ENCODE assay signal across 14 cellular contexts in the genomic region with DNA sequence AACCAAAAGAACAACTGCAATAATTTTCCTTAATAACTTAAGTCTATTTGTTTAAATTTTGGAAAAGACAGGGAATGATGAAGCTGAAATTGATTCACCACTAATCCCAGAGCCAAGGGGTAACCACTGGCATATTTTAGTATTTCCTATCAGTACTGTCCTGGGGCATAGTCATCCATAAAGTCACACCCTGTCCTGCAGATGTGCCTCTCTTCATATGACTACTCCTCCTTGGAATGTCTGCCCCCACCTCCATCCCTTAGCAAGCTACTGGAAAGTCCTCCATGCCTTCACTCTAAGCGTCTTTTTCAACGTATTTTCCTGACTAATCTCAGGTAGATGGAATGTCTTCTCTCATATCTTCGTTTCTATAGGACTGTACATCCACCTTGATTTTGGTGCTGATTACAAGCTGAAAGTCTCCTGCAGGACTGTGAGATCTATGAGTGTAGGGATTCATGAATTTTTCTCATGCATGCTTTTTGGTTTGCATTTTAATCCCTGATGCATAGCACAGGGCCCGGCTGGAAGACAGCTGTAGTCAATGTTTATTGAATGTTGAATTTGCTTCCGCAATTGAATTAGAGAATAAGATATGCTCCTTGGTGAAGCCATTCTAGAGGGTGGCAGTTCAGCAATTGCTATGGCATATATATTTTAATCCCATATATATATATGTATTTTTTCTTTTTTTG.
DNase-seq lines count a peak whose midpoint lies in the region; ATAC-seq, FAIRE-seq and TF ChIP-seq lines count a peak whose summit lies in the region.
"Had no signal": no experiment of that assay in that cellular context is flagged by ENCODE, and none has a peak within 500 bp of the region (broad histone marks: within the 10 kb centered on the region; RNA-seq: fewer than 3 reads in every experiment).

No MANE protein-coding gene starts in this region.

- H4K5ac ChIP-seq in IMR-90 (ENCODE audit: low read depth, low read length), result no peak overlapping the region

- no peak for FAIRE-seq in GM12891 (lab: Jason Lieb, UNC)

- no peak overlapping the region for H3K27ac ChIP-seq in IMR-90 (ENCODE audit: insufficient read depth, low read length)
- H3K27ac ChIP-seq in mammary epithelial cell (ENCODE audit: insufficient read depth, low read depth, low read length), result peak overlapping the region; percentile 94
- H3K27ac ChIP-seq: adrenal gland, sigmoid colon, VCaP had no signal

- peaks cover 8% of the 10 kb centered on the region for H3K9me1 ChIP-seq in IMR-90 (ENCODE audit: insufficient read depth, low read length)

- no TSS peak for BruUV-seq in IMR-90 (replicated peaks; lab: Mats Ljungman, UMichigan)
- BruUV-seq in mammary epithelial cell (replicated peaks; lab: Mats Ljungman, UMichigan), result TSS peak; percentile 70

- 20% methylated on average over 1 of the region's 5 CpGs; no CpG with 5 or more reads in 1 of the 2 experiments for WGBS in IMR-90 (ENCODE audit: extremely low coverage in 2 of 2, insufficient read length in 1 of 2), 2 experiments
- 22% methylated on average over 5 of the region's 5 CpGs for WGBS in mammary epithelial cell (ENCODE audit: low coverage, missing lambda C conversion rate)

- no peak overlapping the region for H3K18ac ChIP-seq in IMR-90 (ENCODE audit: low read depth, low read length)

- 0 out of 2 replicates have a peak overlapping the region, but pooled peaks have one; percentile 38 for H2BK20ac ChIP-seq in IMR-90 (ENCODE audit: low read depth, low read length)

- H3K4me3 Mint-ChIP-seq in stimulated activated naive B cell treated with anti-CD40 and anti-IgM and Interleukin-4, amounts not matched to agents 10 μg/mL and 1 μg/mL and 100 μg/mL, for 72 hours, result no peak overlapping the region
- H3K4me3 Mint-ChIP-seq: type B pancreatic cell had no signal

- H3K36me3 ChIP-seq in IMR-90 (ENCODE audit: control insufficient read depth, insufficient read depth, low read length) (no peaks in the 10 kb centered on the region), mammary epithelial cell (ENCODE audit: insufficient read depth, low read length) (no peaks in the 10 kb centered on the region)
- H3K36me3 ChIP-seq: adrenal gland, sigmoid colon had no signal

- no peak for TF ChIP-seq RAD21 in IMR-90 (IDR thresholded peaks at IDR 0.05; ENCODE audit: low read length)

- H3K4me1 ChIP-seq in IMR-90 (ENCODE audit: control insufficient read depth, insufficient read depth, low read length) (peaks cover 11% of the 10 kb centered on the region), mammary epithelial cell (ENCODE audit: insufficient read depth, low read length) (peaks cover 44% of the 10 kb centered on the region)
- H3K4me1 ChIP-seq: adrenal gland had no signal

- no peak overlapping the region for H2AFZ ChIP-seq in IMR-90 (replicated peaks; ENCODE audit: low read length, poor library complexity)
- peak overlapping the region; percentile 55 for H2AFZ ChIP-seq in mammary epithelial cell (ENCODE audit: low read depth, low read length)

- H2BK5ac ChIP-seq in IMR-90 (ENCODE audit: low read depth, low read length, poor library complexity, severe bottlenecking), result no peak overlapping the region

- CTCF ChIA-PET in IMR-90 (lab: Yijun Ruan, JAX), result no interaction called here
- CTCF ChIA-PET in mammary epithelial cell (lab: Charles Lee; ENCODE audit: low non-redundant PET), result no interaction called here

- H3K36me3 Mint-ChIP-seq in stimulated activated naive B cell treated with anti-CD40 and anti-IgM and Interleukin-4, amounts not matched to agents 10 μg/mL and 1 μg/mL and 100 μg/mL, for 72 hours, result peaks cover 0 to 2% of the 10 kb centered on the region in 2 donors
- H3K36me3 Mint-ChIP-seq: type B pancreatic cell had no signal

- intact Hi-C loops in IMR-90 (cut with micrococcal nuclease), result no loop called here
- intact Hi-C loops in mammary epithelial cell (cut with micrococcal nuclease), result loop anchor here (5.0 kb wide), 2 partner anchors 35 to 50 kb away; no protein-coding TSS in a partner anchor

- in situ Hi-C loops in ACHN (cut with HindIII; ENCODE audit: low pct_ligation_motif_present, low pct_unique_long_range_greater_than_20kb, low sequenced_read_pairs), result no loop called here
- in situ Hi-C loops in IMR-90 (cut with MboI; ENCODE audit: low sequenced_read_pairs), result no loop called here
- in situ Hi-C loops in mammary epithelial cell (cut with MboI; ENCODE audit: low sequenced_read_pairs in 2 of 2), result no loop called here

- no peaks in the 10 kb centered on the region for H3K9me3 ChIP-seq in IMR-90 (ENCODE audit: control insufficient read depth, insufficient read depth, low read length)
- no peaks in the 10 kb centered on the region for H3K9me3 ChIP-seq in mammary epithelial cell (replicated peaks; ENCODE audit: insufficient read depth, low read length)
- H3K9me3 ChIP-seq: adrenal gland, sigmoid colon had no signal

- DNase-seq in ACHN (peak; percentile 66), IMR-90 (peak; percentile 75), mammary epithelial cell (peak; percentile 87), kidney glomerular epithelial cell (lab: John Stamatoyannopoulos, UW) (peak; percentile 32), GM12891 (ENCODE audit: insufficient read length, low spot score) (no peak), GOT3 (lab: John Stamatoyannopoulos, UW) (no peak)
- no peak for DNase-seq in stimulated activated CD4-positive, alpha-beta T cell treated with anti-CD3 and anti-CD28 coated beads, Interleukin-4, amount 100 ng/mL, for 4 hours
- no peak for DNase-seq in stimulated activated naive B cell treated with anti-CD40 and anti-IgM and Interleukin-4, amounts not matched to agents 10 μg/mL and 1 μg/mL and 100 μg/mL, for 72 hours
- DNase-seq: activated CD8-positive, alpha-beta memory T cell treated with anti-CD3 and anti-CD28 coated beads, Interleukin-2, amount 50 U/mL, for 4 hours; adrenal gland; SHP77; sigmoid colon had no signal

- H2BK15ac ChIP-seq in IMR-90 (ENCODE audit: low read depth, low read length), result no peak overlapping the region

- H3K27ac Mint-ChIP-seq in stimulated activated naive B cell treated with anti-CD40 and anti-IgM and Interleukin-4, amounts not matched to agents 10 μg/mL and 1 μg/mL and 100 μg/mL, for 72 hours, result no peak overlapping the region
- H3K27ac Mint-ChIP-seq: type B pancreatic cell had no signal

- no peaks in the 10 kb centered on the region for H4K20me1 ChIP-seq in IMR-90 (ENCODE audit: insufficient read depth, low read length)
- no peaks in the 10 kb centered on the region for H4K20me1 ChIP-seq in mammary epithelial cell (ENCODE audit: insufficient read depth, low read length)

- H3K4me2 ChIP-seq in IMR-90 (ENCODE audit: low read depth, low read length) (peak overlapping the region; percentile 29; the same call in 1 of the 2 replicates), mammary epithelial cell (ENCODE audit: insufficient read depth, low read depth, low read length) (peak overlapping the region; percentile 60)

- H3K23ac ChIP-seq in IMR-90 (ENCODE audit: low read depth, low read length), result no peak overlapping the region

- H2AK9ac ChIP-seq in IMR-90 (replicated peaks; ENCODE audit: low read depth, low read length, poor library complexity), result no peak overlapping the region

- no peak for TF ChIP-seq CTCF in IMR-90 (conservative IDR thresholded peaks at IDR 0.05; ENCODE audit: low read depth, low read length)
- TF ChIP-seq CTCF in mammary epithelial cell (conservative IDR thresholded peaks at IDR 0.05 in 1 of 2, IDR thresholded peaks at IDR 0.05 in 1 of 2; ENCODE audit: extremely low read depth in 1 of 2, insufficient read depth in 1 of 2, low read depth in 1 of 2, low read length in 2 of 2), result no peak

- no peaks in the 10 kb centered on the region for H3K9me3 Mint-ChIP-seq in stimulated activated naive B cell treated with anti-CD40 and anti-IgM and Interleukin-4, amounts not matched to agents 10 μg/mL and 1 μg/mL and 100 μg/mL, for 72 hours
- H3K9me3 Mint-ChIP-seq: type B pancreatic cell had no signal

- dilution Hi-C loops in IMR-90 (cut with HindIII; ENCODE audit: low sequenced_read_pairs, unreplicated experiment) (no loop called here), mammary epithelial cell (cut with HindIII; ENCODE audit: low sequenced_read_pairs) (no loop called here)

- no peaks in the 10 kb centered on the region for H3K79me1 ChIP-seq in IMR-90 (ENCODE audit: low read depth in 1 of 2, low read length in 2 of 2)

- H3K79me2 ChIP-seq in mammary epithelial cell (ENCODE audit: insufficient read depth, low read length), result no peaks in the 10 kb centered on the region

- H3K4me3 ChIP-seq in IMR-90 (ENCODE audit: insufficient read depth, low read depth, low read length), result no peak overlapping the region
- H3K4me3 ChIP-seq in mammary epithelial cell (replicated peaks in 1 of 3; ENCODE audit: insufficient read depth in 1 of 3, low read depth in 2 of 3, low read length in 3 of 3), result no peak overlapping the region
- H3K4me3 ChIP-seq: adrenal gland, sigmoid colon had no signal

- peak; percentile 79 for ATAC-seq in IMR-90 (ENCODE audit: low read depth)
- no peak for ATAC-seq in stimulated activated naive B cell treated with anti-CD40 and anti-IgM and Interleukin-4, amounts not matched to agents 10 μg/mL and 1 μg/mL and 100 μg/mL, for 72 hours (replicated peaks)

- H4K8ac ChIP-seq in IMR-90 (ENCODE audit: low read depth in 2 of 2, low read length in 2 of 2), result no peak overlapping the region

- H3K27me3 Mint-ChIP-seq in stimulated activated naive B cell treated with anti-CD40 and anti-IgM and Interleukin-4, amounts not matched to agents 10 μg/mL and 1 μg/mL and 100 μg/mL, for 72 hours, result no peaks in the 10 kb centered on the region

- no peak overlapping the region for H2AK5ac ChIP-seq in IMR-90 (ENCODE audit: low read depth, low read length)

- TF ChIP-seq POLR2A in IMR-90 (IDR thresholded peaks at IDR 0.05; ENCODE audit: low read depth, low read length) (no peak), GM12891 (IDR thresholded peaks at IDR 0.05; ENCODE audit: low read depth, low read length) (no peak)

- H3K56ac ChIP-seq in IMR-90 (ENCODE audit: extremely low read depth, insufficient read depth, low read length), result no peak overlapping the region

- H3K4me1 Mint-ChIP-seq in stimulated activated naive B cell treated with anti-CD40 and anti-IgM and Interleukin-4, amounts not matched to agents 10 μg/mL and 1 μg/mL and 100 μg/mL, for 72 hours, result no peaks in the 10 kb centered on the region

- H3K27me3 ChIP-seq in IMR-90 (ENCODE audit: control insufficient read depth, insufficient read depth, low read length) (no peaks in the 10 kb centered on the region), mammary epithelial cell (ENCODE audit: insufficient read depth, low read length) (no peaks in the 10 kb centered on the region)
- H3K27me3 ChIP-seq: adrenal gland, sigmoid colon had no signal

- H3K4ac ChIP-seq in IMR-90 (ENCODE audit: low read depth, low read length), result no peak overlapping the region

- POLR2A ChIA-PET in IMR-90 (lab: Charles Lee; ENCODE audit: unreplicated experiment), result no interaction called here

- H3K9ac ChIP-seq in IMR-90 (ENCODE audit: low read depth, low read length) (no peak overlapping the region), mammary epithelial cell (ENCODE audit: insufficient read depth, low read length) (peak overlapping the region; percentile 70)

- no peak overlapping the region for H2BK120ac ChIP-seq in IMR-90 (ENCODE audit: low read depth, low read length)

- H4K91ac ChIP-seq in IMR-90 (ENCODE audit: insufficient read depth, low read depth, low read length), result no peak overlapping the region

- no peak overlapping the region for H3K14ac ChIP-seq in IMR-90 (replicated peaks; ENCODE audit: low read depth, low read length)

TF ChIP-seq in GM12891, 5 proteins besides CTCF, POLR2A, EP300 and RAD21 (continues in another document):
- TF ChIP-seq PAX5 (IDR thresholded peaks at IDR 0.05; ENCODE audit: insufficient read depth, low read length, severe bottlenecking), result no peak

Comparison
In these comparisons a context has a peak if more than half of its experiments do, and no peak if none do; other contexts are left out.
1. DNase-seq: peak in ACHN (single experiment), IMR-90 (single experiment), mammary epithelial cell (single experiment) and kidney glomerular epithelial cell (single experiment); none in GM12891 (single experiment), stimulated activated CD4-positive, alpha-beta T cell treated with anti-CD3 and anti-CD28 coated beads, Interleukin-4, amount 100 ng/mL, for 4 hours (0 of 2), GOT3 (single experiment) and stimulated activated naive B cell treated with anti-CD40 and anti-IgM and Interleukin-4, amounts not matched to agents 10 μg/mL and 1 μg/mL and 100 μg/mL, for 72 hours (single experiment).